ENCODE assay signal across 3 cellular contexts in the genomic region with DNA sequence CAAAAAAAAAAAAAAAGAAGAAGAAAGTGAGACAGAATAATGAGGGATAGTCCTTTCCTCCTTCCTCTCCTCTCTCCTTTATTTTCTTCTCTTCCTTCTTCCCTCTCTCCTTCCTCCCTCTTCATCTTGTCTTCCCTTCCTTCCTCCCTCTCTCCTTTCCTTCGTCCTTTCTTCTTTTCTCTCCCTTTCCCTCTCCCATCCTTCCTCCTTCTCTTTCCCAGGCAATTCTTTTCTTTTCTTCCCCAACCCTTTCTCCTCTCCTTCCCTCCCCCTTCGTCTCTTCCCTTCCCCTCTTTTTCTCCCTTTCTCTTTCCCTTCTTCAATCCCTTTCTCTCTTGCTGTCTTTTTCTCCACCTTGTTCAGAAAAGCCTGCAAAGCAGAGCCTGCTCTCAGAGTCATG.
A peak's percentile ranks its signal among the peaks of the same experiment; 100 is the strongest.
TF ChIP-seq lines count a peak whose summit lies in the region.

No MANE protein-coding gene starts in this region.

TF ChIP-seq in HEK293, 187 proteins besides CTCF, POLR2A, EP300 and RAD21 (continued from another document):
- TF ChIP-seq YY2 (tag by site-specific recombination; IDR thresholded peaks at IDR 0.05) (no peak), ZNF791 (tag by site-specific recombination; IDR thresholded peaks at IDR 0.05) (no peak), GFI1B (tag by site-specific recombination; IDR thresholded peaks at IDR 0.05) (no peak), ZNF707 (tag by site-specific recombination; IDR thresholded peaks at IDR 0.05) (no peak), ZNF426 (tag by site-specific recombination; IDR thresholded peaks at IDR 0.05) (no peak), ZNF114 (tag by site-specific recombination; IDR thresholded peaks at IDR 0.05) (no peak), ZNF366 (tag by site-specific recombination; conservative IDR thresholded peaks at IDR 0.05) (peak; percentile 94), ZNF670 (tag by site-specific recombination; IDR thresholded peaks at IDR 0.05; ENCODE audit: low read depth) (no peak), PRDM1 (tag by site-specific recombination; IDR thresholded peaks at IDR 0.05) (peak; percentile 100), GLI4 (tag by site-specific recombination; IDR thresholded peaks at IDR 0.05) (no peak), ZBTB20 (tag by site-specific recombination; IDR thresholded peaks at IDR 0.05) (no peak), ZNF24 (tag by site-specific recombination; IDR thresholded peaks at IDR 0.05) (no peak), ZNF561 (tag by site-specific recombination; IDR thresholded peaks at IDR 0.05; ENCODE audit: borderline replicate concordance) (no peak), ZBTB48 (tag by site-specific recombination; IDR thresholded peaks at IDR 0.05) (no peak)
- TF ChIP-seq, protein P1, sequence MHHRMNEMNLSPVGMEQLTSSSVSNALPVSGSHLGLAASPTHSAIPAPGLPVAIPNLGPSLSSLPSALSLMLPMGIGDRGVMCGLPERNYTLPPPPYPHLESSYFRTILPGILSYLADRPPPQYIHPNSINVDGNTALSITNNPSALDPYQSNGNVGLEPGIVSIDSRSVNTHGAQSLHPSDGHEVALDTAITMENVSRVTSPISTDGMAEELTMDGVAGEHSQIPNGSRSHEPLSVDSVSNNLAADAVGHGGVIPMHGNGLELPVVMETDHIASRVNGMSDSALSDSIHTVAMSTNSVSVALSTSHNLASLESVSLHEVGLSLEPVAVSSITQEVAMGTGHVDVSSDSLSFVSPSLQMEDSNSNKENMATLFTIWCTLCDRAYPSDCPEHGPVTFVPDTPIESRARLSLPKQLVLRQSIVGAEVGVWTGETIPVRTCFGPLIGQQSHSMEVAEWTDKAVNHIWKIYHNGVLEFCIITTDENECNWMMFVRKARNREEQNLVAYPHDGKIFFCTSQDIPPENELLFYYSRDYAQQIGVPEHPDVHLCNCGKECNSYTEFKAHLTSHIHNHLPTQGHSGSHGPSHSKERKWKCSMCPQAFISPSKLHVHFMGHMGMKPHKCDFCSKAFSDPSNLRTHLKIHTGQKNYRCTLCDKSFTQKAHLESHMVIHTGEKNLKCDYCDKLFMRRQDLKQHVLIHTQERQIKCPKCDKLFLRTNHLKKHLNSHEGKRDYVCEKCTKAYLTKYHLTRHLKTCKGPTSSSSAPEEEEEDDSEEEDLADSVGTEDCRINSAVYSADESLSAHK (tag by site-specific recombination; IDR thresholded peaks at IDR 0.05) = no peak
- TF ChIP-seq, protein P2, sequence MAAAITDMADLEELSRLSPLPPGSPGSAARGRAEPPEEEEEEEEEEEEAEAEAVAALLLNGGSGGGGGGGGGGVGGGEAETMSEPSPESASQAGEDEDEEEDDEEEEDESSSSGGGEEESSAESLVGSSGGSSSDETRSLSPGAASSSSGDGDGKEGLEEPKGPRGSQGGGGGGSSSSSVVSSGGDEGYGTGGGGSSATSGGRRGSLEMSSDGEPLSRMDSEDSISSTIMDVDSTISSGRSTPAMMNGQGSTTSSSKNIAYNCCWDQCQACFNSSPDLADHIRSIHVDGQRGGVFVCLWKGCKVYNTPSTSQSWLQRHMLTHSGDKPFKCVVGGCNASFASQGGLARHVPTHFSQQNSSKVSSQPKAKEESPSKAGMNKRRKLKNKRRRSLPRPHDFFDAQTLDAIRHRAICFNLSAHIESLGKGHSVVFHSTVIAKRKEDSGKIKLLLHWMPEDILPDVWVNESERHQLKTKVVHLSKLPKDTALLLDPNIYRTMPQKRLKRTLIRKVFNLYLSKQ (tag by site-specific recombination; IDR thresholded peaks at IDR 0.05; ENCODE audit: borderline replicate concordance) = no peak

TF ChIP-seq in K562, 482 proteins besides CTCF, POLR2A, EP300 and RAD21:
- TF ChIP-seq, protein P3, sequence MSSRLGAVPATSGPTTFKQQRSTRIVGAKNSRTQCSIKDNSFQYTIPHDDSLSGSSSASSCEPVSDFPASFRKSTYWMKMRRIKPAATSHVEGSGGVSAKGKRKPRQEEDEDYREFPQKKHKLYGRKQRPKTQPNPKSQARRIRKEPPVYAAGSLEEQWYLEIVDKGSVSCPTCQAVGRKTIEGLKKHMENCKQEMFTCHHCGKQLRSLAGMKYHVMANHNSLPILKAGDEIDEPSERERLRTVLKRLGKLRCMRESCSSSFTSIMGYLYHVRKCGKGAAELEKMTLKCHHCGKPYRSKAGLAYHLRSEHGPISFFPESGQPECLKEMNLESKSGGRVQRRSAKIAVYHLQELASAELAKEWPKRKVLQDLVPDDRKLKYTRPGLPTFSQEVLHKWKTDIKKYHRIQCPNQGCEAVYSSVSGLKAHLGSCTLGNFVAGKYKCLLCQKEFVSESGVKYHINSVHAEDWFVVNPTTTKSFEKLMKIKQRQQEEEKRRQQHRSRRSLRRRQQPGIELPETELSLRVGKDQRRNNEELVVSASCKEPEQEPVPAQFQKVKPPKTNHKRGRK (tag; IDR thresholded peaks at IDR 0.05) = peak; percentile 67
- no peak for TF ChIP-seq SIX5 (IDR thresholded peaks at IDR 0.05; ENCODE audit: borderline replicate concordance in 1 of 2, insufficient read depth in 1 of 2, low read depth in 1 of 2, low read length in 2 of 2)

TF ChIP-seq in neural cell, 6 proteins besides CTCF, POLR2A, EP300 and RAD21 (continued from another document):
- TF ChIP-seq, protein P4, sequence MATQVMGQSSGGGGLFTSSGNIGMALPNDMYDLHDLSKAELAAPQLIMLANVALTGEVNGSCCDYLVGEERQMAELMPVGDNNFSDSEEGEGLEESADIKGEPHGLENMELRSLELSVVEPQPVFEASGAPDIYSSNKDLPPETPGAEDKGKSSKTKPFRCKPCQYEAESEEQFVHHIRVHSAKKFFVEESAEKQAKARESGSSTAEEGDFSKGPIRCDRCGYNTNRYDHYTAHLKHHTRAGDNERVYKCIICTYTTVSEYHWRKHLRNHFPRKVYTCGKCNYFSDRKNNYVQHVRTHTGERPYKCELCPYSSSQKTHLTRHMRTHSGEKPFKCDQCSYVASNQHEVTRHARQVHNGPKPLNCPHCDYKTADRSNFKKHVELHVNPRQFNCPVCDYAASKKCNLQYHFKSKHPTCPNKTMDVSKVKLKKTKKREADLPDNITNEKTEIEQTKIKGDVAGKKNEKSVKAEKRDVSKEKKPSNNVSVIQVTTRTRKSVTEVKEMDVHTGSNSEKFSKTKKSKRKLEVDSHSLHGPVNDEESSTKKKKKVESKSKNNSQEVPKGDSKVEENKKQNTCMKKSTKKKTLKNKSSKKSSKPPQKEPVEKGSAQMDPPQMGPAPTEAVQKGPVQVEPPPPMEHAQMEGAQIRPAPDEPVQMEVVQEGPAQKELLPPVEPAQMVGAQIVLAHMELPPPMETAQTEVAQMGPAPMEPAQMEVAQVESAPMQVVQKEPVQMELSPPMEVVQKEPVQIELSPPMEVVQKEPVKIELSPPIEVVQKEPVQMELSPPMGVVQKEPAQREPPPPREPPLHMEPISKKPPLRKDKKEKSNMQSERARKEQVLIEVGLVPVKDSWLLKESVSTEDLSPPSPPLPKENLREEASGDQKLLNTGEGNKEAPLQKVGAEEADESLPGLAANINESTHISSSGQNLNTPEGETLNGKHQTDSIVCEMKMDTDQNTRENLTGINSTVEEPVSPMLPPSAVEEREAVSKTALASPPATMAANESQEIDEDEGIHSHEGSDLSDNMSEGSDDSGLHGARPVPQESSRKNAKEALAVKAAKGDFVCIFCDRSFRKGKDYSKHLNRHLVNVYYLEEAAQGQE (IDR thresholded peaks at IDR 0.05; ENCODE audit: borderline replicate concordance) = no peak
- TF ChIP-seq TAF1 (IDR thresholded peaks at IDR 0.05; ENCODE audit: low read depth) (no peak), SMC3 (conservative IDR thresholded peaks at IDR 0.05; ENCODE audit: poor library complexity) (no peak), POLR2AphosphoS5 (IDR thresholded peaks at IDR 0.05) (no peak), EZH2 (IDR thresholded peaks at IDR 0.05; ENCODE audit: borderline replicate concordance, insufficient read depth, low read length, poor library complexity, severe bottlenecking) (no peak)
TF ChIP-seq in neural cell: peak in this region for 0.
